23 cellular contexts compared by ENCODE assay signal in the genomic region with DNA sequence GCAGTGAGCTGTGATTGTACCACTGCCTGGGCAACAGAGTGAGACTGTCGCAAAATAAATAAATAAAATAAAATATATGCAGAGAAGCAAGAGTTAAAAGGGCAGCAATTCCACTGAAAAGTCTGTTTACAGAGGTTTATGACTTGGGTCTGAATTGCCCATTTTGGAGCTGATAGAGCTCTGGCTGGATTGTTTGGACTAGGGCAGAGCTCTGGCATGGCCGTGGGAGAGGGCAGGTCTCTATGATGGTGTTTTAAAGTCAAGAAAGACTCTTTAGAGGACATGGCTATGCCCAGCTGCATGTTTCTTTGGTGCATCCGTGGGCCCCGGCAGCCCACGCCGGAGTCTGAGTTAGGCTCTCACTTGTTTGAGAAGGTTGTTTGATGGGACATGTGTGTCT.
"Had no signal": no experiment of that assay in that cellular context is flagged by ENCODE, and none has a peak within 500 bp of the region (broad histone marks: within the 10 kb centered on the region; RNA-seq: fewer than 3 reads in every experiment).

No MANE protein-coding gene starts in this region.

- H3K4me3 ChIP-seq: MG63, SJSA1, SK-N-MC had no signal

- H3K36me3 ChIP-seq: MG63, SJSA1 had no signal

- H3K27me3 ChIP-seq: MG63, SJSA1 had no signal

- DNase-seq: Karpas-422, KG1, MG63, NCI-H1092, NCI-H1105 treated with DMSO at 0.1 percent for 48 hours, NCI-H1417 treated with DMSO at 0.1 percent for 48 hours, NCI-H146, NCI-H1694 treated with DMSO at 0.1 percent for 48 hours, NCI-H1930, NCI-H2081, NCI-H2171, NCI-H226, NCI-H446, NCI-H510A, NCI-H524 treated with DMSO at 0.1 percent for 48 hours, NCI-H69, NCI-H774, Right ventricle myocardium superior, RPMI8226, SIG-M5 had no signal

- H3K4me1 ChIP-seq: SJSA1 had no signal

- H3K9me3 ChIP-seq: MG63, SJSA1 had no signal

- H3K27ac ChIP-seq: HL-60, SJSA1, SK-N-MC had no signal
